In the genomic region with DNA sequence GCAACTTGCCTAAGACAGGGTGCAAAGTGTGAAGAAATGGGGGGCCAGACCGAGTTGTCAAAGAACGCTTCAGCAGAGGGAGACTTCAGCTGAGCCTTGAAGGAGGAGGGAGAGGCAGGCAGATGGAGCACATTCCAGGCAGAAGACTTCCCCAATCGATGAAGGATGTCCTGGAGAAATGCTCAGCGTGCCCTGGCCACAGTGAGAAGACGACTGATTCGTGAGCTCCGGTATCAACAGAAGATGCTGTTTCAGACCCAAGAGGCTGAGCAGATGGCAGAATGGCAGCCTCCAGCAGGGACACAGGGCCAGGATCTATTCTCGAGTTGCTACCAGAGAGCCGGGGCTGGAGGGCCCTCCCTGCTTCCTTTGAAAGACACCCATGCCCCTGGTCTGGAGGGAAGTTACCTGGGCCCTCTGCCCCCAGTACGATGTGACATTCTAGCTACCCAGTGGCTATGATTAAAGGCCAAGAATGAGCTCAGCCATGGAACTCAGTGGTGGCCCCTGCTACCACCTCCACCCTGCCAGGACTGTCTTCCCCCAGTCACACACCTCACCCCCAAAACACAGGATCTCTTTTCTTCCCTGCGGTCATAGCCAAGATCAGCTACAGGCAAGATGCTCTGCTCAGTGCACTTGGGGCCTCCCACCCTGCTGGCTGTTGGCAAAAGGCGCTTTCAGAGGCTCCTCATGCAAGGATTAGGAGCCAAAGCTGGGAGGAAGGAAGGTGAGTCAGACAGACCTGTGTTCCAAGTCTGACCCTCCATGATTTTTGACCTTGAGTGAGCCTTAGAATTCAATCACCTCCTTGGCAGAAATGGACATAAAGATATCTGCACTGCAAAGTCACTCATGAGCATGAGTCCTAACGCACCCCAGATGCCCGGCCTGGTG, we compare ENCODE assay signal across 32 cellular contexts.
"Had no signal": no experiment of that assay in that cellular context is flagged by ENCODE, and none has a peak within 500 bp of the region (broad histone marks: within the 10 kb centered on the region; RNA-seq: fewer than 3 reads in every experiment).

No MANE protein-coding gene starts in this region.

- DNase-seq: activated CD4-positive, alpha-beta T cell treated with anti-CD3 and anti-CD28 coated beads, Interleukin-2, amount 50 U/mL, for 1 hour; activated CD8-positive, alpha-beta T cell treated with anti-CD3 and anti-CD28 coated beads for 36 hours; activated naive CD4-positive, alpha-beta T cell; activated T-cell treated with anti-CD3 and anti-CD28 coated beads, Interleukin-2, amount 50 U/mL, for 48 hours; anterior cingulate cortex; cortex of kidney; foreskin fibroblast; hippocampal formation; immature natural killer cell; kidney; left colon; mesendoderm; ovary; retina; stimulated activated CD4-positive, alpha-beta T cell treated with anti-CD3 and anti-CD28 coated beads, Interleukin-1b, Interleukin-23, amount 100 ng/mL, for 48 hours; stimulated activated CD4-positive, alpha-beta T cell treated with anti-CD3 and anti-CD28 coated beads, Interleukin-4, amount 100 ng/mL, for 4 hours; stimulated activated CD8-positive, alpha-beta memory T cell treated with anti-CD3 and anti-CD28 coated beads, Interleukin-4, amount 100 ng/mL, for 48 hours; stimulated activated naive CD8-positive, alpha-beta T cell treated with anti-CD3 and anti-CD28 coated beads, Interleukin-15, amount 100 ng/mL, for 72 hours; substantia nigra; SW 1271; T-helper 9 cell; thyroid gland had no signal

- ATAC-seq: activated CD8-positive, alpha-beta T cell treated with anti-CD3 and anti-CD28 coated beads for 36 hours; activated naive CD4-positive, alpha-beta T cell treated with anti-CD3 and anti-CD28 coated beads, Interleukin-2, amount 50 U/mL, for 72 hours; left colon; mucosa of descending colon; sciatic nerve; stimulated activated memory B cell treated with anti-CD40 and anti-IgM and Interleukin-4, amounts not matched to agents 10 μg/mL and 1 μg/mL and 100 μg/mL, for 72 hours; stimulated activated naive CD8-positive, alpha-beta T cell treated with anti-CD3 and anti-CD28 coated beads, Interleukin-15, amount 100 ng/mL, for 72 hours had no signal

- H3K36me3 Mint-ChIP-seq: activated naive CD4-positive, alpha-beta T cell treated with anti-CD3 and anti-CD28 coated beads, Interleukin-2, amount 50 U/mL, for 72 hours; immature natural killer cell; natural killer cell treated with Interleukin-12 subunit alpha and Interleukin-12 subunit beta and Interleukin-15 and Interleukin-18, amount 100 ng/mL, for 72 hours; stimulated activated memory B cell treated with anti-CD40 and anti-IgM and Interleukin-4, amounts not matched to agents 10 μg/mL and 1 μg/mL and 100 μg/mL, for 72 hours had no signal

- H3K9me3 ChIP-seq: mucosa of descending colon, neutrophil, ovary, prostate gland, thyroid gland had no signal

- H3K4me3 Mint-ChIP-seq: activated CD8-positive, alpha-beta T cell treated with anti-CD3 and anti-CD28 coated beads for 36 hours; immature natural killer cell; natural killer cell treated with Interleukin-12 subunit alpha and Interleukin-12 subunit beta and Interleukin-15 and Interleukin-18, amount 100 ng/mL, for 72 hours; stimulated activated memory B cell treated with anti-CD40 and anti-IgM and Interleukin-4, amounts not matched to agents 10 μg/mL and 1 μg/mL and 100 μg/mL, for 72 hours; stimulated activated naive CD8-positive, alpha-beta T cell treated with anti-CD3 and anti-CD28 coated beads, Interleukin-15, amount 100 ng/mL, for 72 hours; T-helper 1 cell treated with Interleukin-12 subunit alpha and Interleukin-12 subunit beta and Interleukin-4 antibody, amounts not matched to agents 30 μg/mL and 1 μg/mL, for 36 hours had no signal

- H3K27me3 Mint-ChIP-seq: activated CD8-positive, alpha-beta T cell treated with anti-CD3 and anti-CD28 coated beads for 36 hours; natural killer cell treated with Interleukin-12 subunit alpha and Interleukin-12 subunit beta and Interleukin-15 and Interleukin-18, amount 100 ng/mL, for 72 hours; stimulated activated memory B cell treated with anti-CD40 and anti-IgM and Interleukin-4, amounts not matched to agents 10 μg/mL and 1 μg/mL and 100 μg/mL, for 72 hours; stimulated activated naive CD8-positive, alpha-beta T cell treated with anti-CD3 and anti-CD28 coated beads, Interleukin-15, amount 100 ng/mL, for 72 hours had no signal

- H3K36me3 ChIP-seq: cardiac muscle cell, neutrophil, ovary, prostate gland, thyroid gland had no signal

- H3K27me3 ChIP-seq: cardiac muscle cell, neutrophil, ovary, thyroid gland had no signal

- H3K27ac ChIP-seq: cardiac muscle cell, neutrophil, ovary, prostate gland, skin epidermis, thyroid gland had no signal

- H3K4me1 ChIP-seq: prostate gland had no signal

- H3K4me3 ChIP-seq: cardiac muscle cell, mucosa of descending colon, ovary, prostate gland, skin epidermis, thyroid gland had no signal

- H3K9me3 Mint-ChIP-seq: activated CD8-positive, alpha-beta T cell treated with anti-CD3 and anti-CD28 coated beads for 36 hours; activated naive CD4-positive, alpha-beta T cell treated with anti-CD3 and anti-CD28 coated beads, Interleukin-2, amount 50 U/mL, for 72 hours; immature natural killer cell; natural killer cell treated with Interleukin-12 subunit alpha and Interleukin-12 subunit beta and Interleukin-15 and Interleukin-18, amount 100 ng/mL, for 72 hours; stimulated activated memory B cell treated with anti-CD40 and anti-IgM and Interleukin-4, amounts not matched to agents 10 μg/mL and 1 μg/mL and 100 μg/mL, for 72 hours; stimulated activated naive CD8-positive, alpha-beta T cell treated with anti-CD3 and anti-CD28 coated beads, Interleukin-15, amount 100 ng/mL, for 72 hours; T-helper 1 cell treated with Interleukin-12 subunit alpha and Interleukin-12 subunit beta and Interleukin-4 antibody, amounts not matched to agents 30 μg/mL and 1 μg/mL, for 36 hours had no signal

- H3K27ac Mint-ChIP-seq: activated CD8-positive, alpha-beta T cell treated with anti-CD3 and anti-CD28 coated beads for 36 hours; activated naive CD4-positive, alpha-beta T cell treated with anti-CD3 and anti-CD28 coated beads, Interleukin-2, amount 50 U/mL, for 72 hours; immature natural killer cell; natural killer cell treated with Interleukin-12 subunit alpha and Interleukin-12 subunit beta and Interleukin-15 and Interleukin-18, amount 100 ng/mL, for 72 hours; stimulated activated memory B cell treated with anti-CD40 and anti-IgM and Interleukin-4, amounts not matched to agents 10 μg/mL and 1 μg/mL and 100 μg/mL, for 72 hours; T-helper 1 cell treated with Interleukin-12 subunit alpha and Interleukin-12 subunit beta and Interleukin-4 antibody, amounts not matched to agents 30 μg/mL and 1 μg/mL, for 36 hours had no signal

- H3K4me1 Mint-ChIP-seq: immature natural killer cell; stimulated activated memory B cell treated with anti-CD40 and anti-IgM and Interleukin-4, amounts not matched to agents 10 μg/mL and 1 μg/mL and 100 μg/mL, for 72 hours; stimulated activated naive CD8-positive, alpha-beta T cell treated with anti-CD3 and anti-CD28 coated beads, Interleukin-15, amount 100 ng/mL, for 72 hours had no signal
